In genomic region chr6:32081168-32081624, GRCh38 we compare ENCODE assay signal across 9 cellular contexts. TPM values are rescaled to one million over a fixed set of nuclear protein-coding genes. Genes with fewer than 3 reads are reported as not detected.
DNase-seq lines count a peak whose midpoint lies in the region; ATAC-seq and TF ChIP-seq lines count a peak whose summit lies in the region.
"Had no signal": no experiment of that assay in that cellular context is flagged by ENCODE, and none has a peak within 500 bp of the region (broad histone marks: within the 10 kb centered on the region; RNA-seq: fewer than 3 reads in every experiment).

No MANE protein-coding gene starts in this region.

- H2AK9ac ChIP-seq in IMR-90 (replicated peaks; ENCODE audit: low read depth, low read length, poor library complexity): peak overlapping the region; percentile 78

- H3K4me1 ChIP-seq in IMR-90 (ENCODE audit: control insufficient read depth, insufficient read depth, low read length) (peaks cover 25% of the 10 kb centered on the region), ascending aorta (peaks cover 5 to 28% of the 10 kb centered on the region in 2 donors), left lung (peaks cover 5 to 7% of the 10 kb centered on the region in 2 donors), upper lobe of left lung (peaks cover 0 to 3% (median 0%) of the 10 kb centered on the region in 4 donors)

- in situ Hi-C loops in IMR-90 (cut with MboI; ENCODE audit: low sequenced_read_pairs): no loop called here

- intact Hi-C loops in IMR-90 (cut with micrococcal nuclease): no loop called here
- intact Hi-C loops in ascending aorta (cut with DNase I): no loop called here
- intact Hi-C loops in left lung (cut with DNase I): no loop called here

- TF ChIP-seq POLR2A in IMR-90 (IDR thresholded peaks at IDR 0.05; ENCODE audit: low read depth, low read length) (no peak), upper lobe of left lung (IDR thresholded peaks at IDR 0.05) (no peak)

- no peaks in the 10 kb centered on the region for H3K9me3 ChIP-seq in IMR-90 (ENCODE audit: control insufficient read depth, insufficient read depth, low read length)
- H3K9me3 ChIP-seq in ascending aorta: no peaks in the 10 kb centered on the region
- H3K9me3 ChIP-seq in left lung: no peaks in the 10 kb centered on the region
- H3K9me3 ChIP-seq in upper lobe of left lung: no peaks in the 10 kb centered on the region

- dilution Hi-C loops in IMR-90 (cut with HindIII; ENCODE audit: low sequenced_read_pairs, unreplicated experiment): no loop called here

- H4K20me1 ChIP-seq in IMR-90 (ENCODE audit: insufficient read depth, low read length): peaks cover 2% of the 10 kb centered on the region; the same call in 1 of the 2 replicates

- peak overlapping the region; percentile 50 to 92; a peak in 3 of 4 replicates for H4K8ac ChIP-seq in IMR-90 (ENCODE audit: low read depth in 2 of 2, low read length in 2 of 2)

- H4K91ac ChIP-seq in IMR-90 (ENCODE audit: insufficient read depth, low read depth, low read length): peak overlapping the region; percentile 94

- peak overlapping the region; percentile 82 for H2AFZ ChIP-seq in IMR-90 (replicated peaks; ENCODE audit: low read length, poor library complexity)

- peak overlapping the region; percentile 87 for H3K14ac ChIP-seq in IMR-90 (replicated peaks; ENCODE audit: low read depth, low read length)

- H3K23ac ChIP-seq in IMR-90 (ENCODE audit: low read depth, low read length): peak overlapping the region; percentile 72

- DNase-seq in IMR-90 (peak; percentile 89), ascending aorta (ENCODE audit: low spot score in 2 of 2) (peak; percentile 28 to 89), left lung (peak; percentile 61 to 72), upper lobe of left lung (no peak), HT-29 (ENCODE audit: low spot score) (no peak)
- no peak for DNase-seq in activated CD4-positive, CD25-positive, alpha-beta regulatory T cell (lab: John Stamatoyannopoulos, UW)
- DNase-seq: activated CD4-positive, alpha-beta T cell treated with anti-CD3 and anti-CD28 coated beads for 48 hours had no signal

- no peak overlapping the region for H3K4me3 ChIP-seq in IMR-90 (ENCODE audit: insufficient read depth, low read depth, low read length)
- H3K4me3 ChIP-seq in ascending aorta: no peak overlapping the region
- no peak overlapping the region for H3K4me3 ChIP-seq in left lung
- no peak overlapping the region for H3K4me3 ChIP-seq in upper lobe of left lung

- peak; percentile 89 for ATAC-seq in IMR-90 (ENCODE audit: low read depth)
- ATAC-seq in left lung: peak; percentile 65
- peak; percentile 20 to 76 for ATAC-seq in upper lobe of left lung (ENCODE audit: low FRiP score in 2 of 2)
- ATAC-seq in GM19467 (IDR thresholded peaks at IDR 0.05; ENCODE audit: unreplicated experiment): no peak
- no peak for ATAC-seq in GM18519 (IDR thresholded peaks at IDR 0.05; ENCODE audit: low FRiP score, unreplicated experiment)

- peak overlapping the region; percentile 91 for H2BK20ac ChIP-seq in IMR-90 (ENCODE audit: low read depth, low read length)

- H3K79me1 ChIP-seq in IMR-90 (ENCODE audit: low read depth in 1 of 2, low read length in 2 of 2): no peaks in the 10 kb centered on the region

- H3K56ac ChIP-seq in IMR-90 (ENCODE audit: extremely low read depth, insufficient read depth, low read length): no peak overlapping the region

- H3K18ac ChIP-seq in IMR-90 (ENCODE audit: low read depth, low read length): peak overlapping the region; percentile 20

- H3K27me3 ChIP-seq in IMR-90 (ENCODE audit: control insufficient read depth, insufficient read depth, low read length): peaks cover 24% of the 10 kb centered on the region
- no peaks in the 10 kb centered on the region for H3K27me3 ChIP-seq in ascending aorta
- H3K27me3 ChIP-seq in left lung: peaks cover 0 to 26% of the 10 kb centered on the region in 2 donors
- H3K27me3 ChIP-seq in upper lobe of left lung: no peaks in the 10 kb centered on the region

- CTCF ChIA-PET in IMR-90 (lab: Yijun Ruan, JAX): no interaction called here

- no peak for TF ChIP-seq EP300 in upper lobe of left lung (IDR thresholded peaks at IDR 0.05)

- peak overlapping the region; percentile 44 for H4K5ac ChIP-seq in IMR-90 (ENCODE audit: low read depth, low read length)

- no peak for TF ChIP-seq RAD21 in IMR-90 (IDR thresholded peaks at IDR 0.05; ENCODE audit: low read length)

- H2BK15ac ChIP-seq in IMR-90 (ENCODE audit: low read depth, low read length): peak overlapping the region; percentile 90

- no peak for TF ChIP-seq CTCF in IMR-90 (conservative IDR thresholded peaks at IDR 0.05; ENCODE audit: low read depth, low read length)
- TF ChIP-seq CTCF in ascending aorta (IDR thresholded peaks at IDR 0.05): no peak
- no peak for TF ChIP-seq CTCF in left lung (IDR thresholded peaks at IDR 0.05)
- no peak for TF ChIP-seq CTCF in upper lobe of left lung (IDR thresholded peaks at IDR 0.05)

- no peak overlapping the region for H3K9ac ChIP-seq in IMR-90 (ENCODE audit: low read depth, low read length)

- H3K27ac ChIP-seq in IMR-90 (ENCODE audit: insufficient read depth, low read length) (peak overlapping the region; percentile 9), ascending aorta (peak overlapping the region; percentile 82 to 88), left lung (peak overlapping the region in 1 of 2 donors; percentile 35), upper lobe of left lung (peak overlapping the region; percentile 35 to 75 (median 62))

- no peaks in the 10 kb centered on the region for H3K36me3 ChIP-seq in IMR-90 (ENCODE audit: control insufficient read depth, insufficient read depth, low read length)
- peaks cover 0 to 14% of the 10 kb centered on the region in 2 donors for H3K36me3 ChIP-seq in ascending aorta
- peaks cover 0 to 8% of the 10 kb centered on the region in 2 donors for H3K36me3 ChIP-seq in left lung
- peaks cover 0 to 77% (median 19%) of the 10 kb centered on the region in 4 donors for H3K36me3 ChIP-seq in upper lobe of left lung

- no peak overlapping the region for H3K4me2 ChIP-seq in IMR-90 (ENCODE audit: low read depth, low read length)

- peak overlapping the region; percentile 90 for H3K4ac ChIP-seq in IMR-90 (ENCODE audit: low read depth, low read length)

- H3K9me1 ChIP-seq in IMR-90 (ENCODE audit: insufficient read depth, low read length): peaks cover 23% of the 10 kb centered on the region

- H2BK120ac ChIP-seq in IMR-90 (ENCODE audit: low read depth, low read length): peak overlapping the region; percentile 89

- H2BK5ac ChIP-seq in IMR-90 (ENCODE audit: low read depth, low read length, poor library complexity, severe bottlenecking): peak overlapping the region; percentile 6

- WGBS in IMR-90 (ENCODE audit: extremely low coverage in 2 of 2, insufficient read length in 1 of 2), 2 experiments: 40% methylated on average over 2 of the region's 15 CpGs; no CpG with 5 or more reads in 1 of the 2 experiments
- 51 to 52% methylated on average over 8 to 11 of the region's 15 CpGs for WGBS in upper lobe of left lung, 2 donors

- BruUV-seq in IMR-90 (replicated peaks; lab: Mats Ljungman, UMichigan): no TSS peak

- POLR2A ChIA-PET in IMR-90 (lab: Charles Lee; ENCODE audit: unreplicated experiment): no interaction called here

- H2AK5ac ChIP-seq in IMR-90 (ENCODE audit: low read depth, low read length): peak overlapping the region; percentile 89

TF ChIP-seq in IMR-90, 13 proteins besides CTCF, POLR2A, EP300 and RAD21 (continues in another document):
- no peak for TF ChIP-seq MAFK (IDR thresholded peaks at IDR 0.05; ENCODE audit: low read depth, low read length)
- peak; percentile 31; the same call in 1 of the 2 replicates for TF ChIP-seq MXI1 (IDR thresholded peaks at IDR 0.05; ENCODE audit: borderline replicate concordance, low read depth, low read length)
- no peak for TF ChIP-seq RFX5 (IDR thresholded peaks at IDR 0.05; ENCODE audit: low read depth, low read length)
- peak; percentile 53; the same call in 1 of the 2 replicates for TF ChIP-seq BHLHE40 (IDR thresholded peaks at IDR 0.05; ENCODE audit: low read depth, low read length)
- no peak for TF ChIP-seq NFE2L2 (IDR thresholded peaks at IDR 0.05; ENCODE audit: low read depth, low read length)
- TF ChIP-seq FOS (IDR thresholded peaks at IDR 0.05; ENCODE audit: low read depth, low read length): peak; percentile 81
- TF ChIP-seq SMC3 (IDR thresholded peaks at IDR 0.05; ENCODE audit: low read depth, low read length): no peak
- TF ChIP-seq MAZ (IDR thresholded peaks at IDR 0.05; ENCODE audit: borderline replicate concordance, low read depth, low read length): peak; percentile 99

RNA-seq across cellular contexts. Expression of gene TNXB, which starts 27.9 kb away (rescaled TPM):
- under 0.01 TPM in 1 of 2 replicates, not detected in the other for total RNA-seq in IMR-90 (2012; rRNA removed)
- polyA plus RNA-seq in IMR-90 (2012; rRNA removed): 0.05 and 0.42 TPM in 2 replicates
- polyA plus RNA-seq in IMR-90 (2012; cell fraction: cytosol; rRNA removed): 0.05 and 0.15 TPM in 2 replicates
- 1.1 and 1.4 TPM in 2 replicates for polyA plus RNA-seq in IMR-90 (2012; cell fraction: nucleus; rRNA removed; ENCODE audit: low replicate concordance)
- 493 TPM for total RNA-seq in ascending aorta
- total RNA-seq in left lung: 10 to 100 TPM; 44.8 to 78.4 TPM
- 100 to 1,000 TPM in 4 of 6 donors, 10 to 100 TPM in 2; 58.1 to 206 (median 151) TPM for total RNA-seq in upper lobe of left lung
- 0.03 TPM in 1 of 2 replicates, not detected in the other for total RNA-seq in HT-29 (2014; rRNA removed; shearing (Covaris generic))

RNA-seq across cellular contexts. Expression of gene CYP21A2, which starts 43.0 kb away (rescaled TPM):
- total RNA-seq in IMR-90 (2012; rRNA removed) (not detected in 2 replicates), ascending aorta (14.0 TPM), left lung (under 1 TPM; 0.23 to 0.47 TPM), upper lobe of left lung (1 to 10 TPM in 5 of 6 donors, under 1 TPM in 1; 0.30 to 2.3 (median 1.2) TPM)
- 0.03 and 0.10 TPM in 2 replicates for polyA plus RNA-seq in IMR-90 (2012; rRNA removed)
- 0.05 and 0.09 TPM in 2 replicates for polyA plus RNA-seq in IMR-90 (2012; cell fraction: cytosol; rRNA removed)
- polyA plus RNA-seq in IMR-90 (2012; cell fraction: nucleus; rRNA removed; ENCODE audit: low replicate concordance): 0.68 and 1.3 TPM in 2 replicates
- not detected in 2 replicates for total RNA-seq in HT-29 (2014; rRNA removed; shearing (Covaris generic))

RNA-seq across cellular contexts. Expression of gene ATF6B, which starts 46.9 kb away (rescaled TPM):
- total RNA-seq in IMR-90 (2012; rRNA removed): 5.3 and 7.9 TPM in 2 replicates
- polyA plus RNA-seq in IMR-90 (2012; rRNA removed): 62.6 and 69.6 TPM in 2 replicates
- polyA plus RNA-seq in IMR-90 (2012; cell fraction: cytosol; rRNA removed): 53.8 and 64.7 TPM in 2 replicates
- polyA plus RNA-seq in IMR-90 (2012; cell fraction: nucleus; rRNA removed; ENCODE audit: low replicate concordance): 85.2 and 131 TPM in 2 replicates
- total RNA-seq in ascending aorta: 123 TPM
- total RNA-seq in left lung: 10 to 100 TPM; 70.7 to 72.1 TPM
- total RNA-seq in upper lobe of left lung: 100 to 1,000 TPM in 3 of 6 donors, 10 to 100 TPM in 3; 35.3 to 230 (median 95.8) TPM
- total RNA-seq in HT-29 (2014; rRNA removed; shearing (Covaris generic)): 55.7 and 60.0 TPM in 2 replicates

RNA-seq across cellular contexts. Expression of gene FKBPL, which starts 48.9 kb away (rescaled TPM):
- 5.8 and 5.9 TPM in 2 replicates for total RNA-seq in IMR-90 (2012; rRNA removed)
- polyA plus RNA-seq in IMR-90 (2012; rRNA removed): 3.4 and 3.6 TPM in 2 replicates
- polyA plus RNA-seq in IMR-90 (2012; cell fraction: cytosol; rRNA removed): 2.6 and 3.3 TPM in 2 replicates
- 1.2 and 1.6 TPM in 2 replicates for polyA plus RNA-seq in IMR-90 (2012; cell fraction: nucleus; rRNA removed; ENCODE audit: low replicate concordance)
- not detected for total RNA-seq in ascending aorta
- 1 to 10 TPM; 3.6 to 5.3 TPM for total RNA-seq in left lung
- 1 to 10 TPM in 5 of 6 donors, not detected in 1; 1.4 to 5.6 (median 4.6) TPM for total RNA-seq in upper lobe of left lung
- 5.2 and 7.4 TPM in 2 replicates for total RNA-seq in HT-29 (2014; rRNA removed; shearing (Covaris generic))

Comparison
In these comparisons a context has a peak if more than half of its experiments do, and no peak if none do; other contexts are left out.
1. ATAC-seq: peak in IMR-90 (single experiment), left lung (single experiment) and upper lobe of left lung (2 of 2); none in GM19467 (single experiment) and GM18519 (single experiment).
2. DNase-seq: peak in IMR-90 (single experiment), ascending aorta (2 of 2) and left lung (2 of 2); none in upper lobe of left lung (0 of 2), HT-29 (single experiment) and activated CD4-positive, CD25-positive, alpha-beta regulatory T cell (0 of 4).
3. RNA of gene TNXB, which starts 27.9 kb away (total RNA-seq): 493 TPM in ascending aorta (single experiment), 58.1 to 206 TPM in upper lobe of left lung and 44.8 to 78.4 TPM in left lung; under 0.01 TPM in IMR-90 and 0.03 TPM in HT-29; every median in the first group is over 10 times any median in the second.